Comparison of ENCODE assay signal across 8 cellular contexts in the genomic region with DNA sequence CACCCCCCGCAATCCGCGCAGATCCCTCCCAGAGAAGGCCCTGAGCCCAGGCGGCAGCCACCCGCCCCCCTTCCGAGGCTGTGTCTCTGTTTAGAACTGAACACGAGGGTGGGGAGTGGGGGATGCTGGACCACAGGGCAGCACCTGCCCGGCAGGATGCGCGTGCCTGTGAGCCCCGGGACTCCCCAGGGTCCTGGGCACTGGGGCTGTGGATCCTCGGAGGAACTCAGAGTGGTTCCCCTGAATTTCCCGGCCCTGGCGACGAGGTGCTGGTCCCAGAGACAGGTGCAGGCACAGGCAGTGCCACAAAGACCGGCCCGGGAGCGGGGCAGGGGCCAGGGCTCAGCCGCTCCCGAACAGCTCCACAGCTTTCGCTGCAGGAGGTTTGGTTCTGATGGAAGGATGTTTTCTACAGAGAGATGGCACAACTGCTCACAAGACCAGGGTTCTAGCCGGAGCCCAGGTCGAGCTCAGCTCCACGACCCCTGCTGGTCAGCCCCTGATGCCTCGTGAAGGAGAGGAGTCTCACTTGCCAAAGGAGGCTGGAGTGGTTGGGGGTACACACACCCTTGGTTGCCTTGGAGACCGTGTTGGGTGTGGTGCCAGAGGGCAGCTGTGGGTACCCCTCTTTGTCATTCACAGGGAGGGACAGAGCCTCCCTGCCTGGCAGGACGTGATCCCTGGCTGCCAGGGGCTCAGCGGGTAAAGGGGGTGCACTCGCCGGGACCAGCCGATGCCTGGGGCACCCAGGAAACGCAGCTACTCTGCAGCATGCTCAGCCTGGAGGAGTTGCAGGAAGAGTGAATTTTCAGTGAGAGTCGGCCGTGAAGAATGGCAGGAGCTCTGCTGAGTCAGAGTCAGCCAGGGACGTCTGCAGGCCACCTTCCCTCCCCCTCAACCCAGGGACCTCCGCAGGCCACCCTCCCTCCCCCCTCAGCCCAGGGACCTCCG. TPM values are rescaled to one million over a fixed set of nuclear protein-coding genes. Genes with fewer than 3 reads are reported as not detected.
DNase-seq lines count a peak whose midpoint lies in the region; ATAC-seq and TF ChIP-seq lines count a peak whose summit lies in the region.

No MANE protein-coding gene starts in this region.

- intact Hi-C loops in breast epithelium (cut with DNase I; ENCODE audit: low total_unique reads) = no loop called here
- intact Hi-C loops in mucosa of descending colon (cut with DNase I, micrococcal nuclease) = no loop called here

- no peak overlapping the region; the same call in 1 of the 2 replicates for H3K9ac ChIP-seq in OCI-LY1 (ENCODE audit: low read length)

- H2AFZ ChIP-seq in OCI-LY1 (ENCODE audit: low read length) = no peak overlapping the region

- no peak for TF ChIP-seq POLR2A in breast epithelium (IDR thresholded peaks at IDR 0.05)

- peak; percentile 27 for DNase-seq in activated CD4-positive, alpha-beta T cell treated with anti-CD3 and anti-CD28 coated beads for 48 hours
- DNase-seq in activated CD4-positive, alpha-beta T cell treated with anti-CD3 and anti-CD28 coated beads, Interleukin-2, amount 50 U/mL, for 1 hour = no peak
- no peak for DNase-seq in breast epithelium (ENCODE audit: low spot score in 2 of 2)
- DNase-seq in mucosa of descending colon = peak; percentile 7 to 56 (median 41)
- no peak for DNase-seq in DMS53 (lab: John Stamatoyannopoulos, UW)
- DNase-seq in globus pallidus (ENCODE audit: low spot score) = no peak

- no peaks in the 10 kb centered on the region for H3K36me3 ChIP-seq in OCI-LY1 (ENCODE audit: insufficient read depth, low read length)
- no peaks in the 10 kb centered on the region for H3K36me3 ChIP-seq in breast epithelium
- no peaks in the 10 kb centered on the region for H3K36me3 ChIP-seq in mucosa of descending colon (ENCODE audit: low read depth)

- TF ChIP-seq CTCF in OCI-LY1 (IDR thresholded peaks at IDR 0.05; ENCODE audit: low read length) (no peak), breast epithelium (IDR thresholded peaks at IDR 0.05) (no peak), mucosa of descending colon (IDR thresholded peaks at IDR 0.05) (no peak)

- no peaks in the 10 kb centered on the region for H3K27me3 ChIP-seq in OCI-LY1 (ENCODE audit: insufficient read depth, low read length)
- H3K27me3 ChIP-seq in breast epithelium = peaks cover 0 to 23% of the 10 kb centered on the region in 2 donors

- no peaks in the 10 kb centered on the region for H3F3A ChIP-seq in OCI-LY1 (ENCODE audit: insufficient read depth, low read length)

- H4K20me1 ChIP-seq in OCI-LY1 (ENCODE audit: insufficient read depth, low read length) = no peaks in the 10 kb centered on the region

- H3K9me2 ChIP-seq in OCI-LY1 (ENCODE audit: low read depth, low read length) = no peaks in the 10 kb centered on the region

- H3K79me2 ChIP-seq in OCI-LY1 (ENCODE audit: insufficient read depth, low read length) = no peaks in the 10 kb centered on the region

- peak overlapping the region; percentile 62 for H3K4me2 ChIP-seq in OCI-LY1 (ENCODE audit: low read length)

- H3K4me1 ChIP-seq in OCI-LY1 (ENCODE audit: insufficient read depth, low read length, severe bottlenecking) (peaks cover 3% of the 10 kb centered on the region), breast epithelium (no peaks in the 10 kb centered on the region), mucosa of descending colon (ENCODE audit: low read depth) (peaks cover 26% of the 10 kb centered on the region)

- no peak overlapping the region for H3K27ac ChIP-seq in OCI-LY1 (ENCODE audit: low read depth, low read length, poor library complexity, severe bottlenecking)
- H3K27ac ChIP-seq in breast epithelium = no peak overlapping the region

- H3K4me3 ChIP-seq in OCI-LY1 (ENCODE audit: low read depth, low read length, poor library complexity, severe bottlenecking) (peak overlapping the region; percentile 50), breast epithelium (peak overlapping the region; percentile 40 to 69 (median 42)), mucosa of descending colon (no peak overlapping the region)

- H3K9me3 ChIP-seq in OCI-LY1 (ENCODE audit: low read length) (no peaks in the 10 kb centered on the region), breast epithelium (no peaks in the 10 kb centered on the region), mucosa of descending colon (no peaks in the 10 kb centered on the region)

- ATAC-seq in mucosa of descending colon (no peak), HG03095 (IDR thresholded peaks at IDR 0.05; ENCODE audit: unreplicated experiment) (no peak)

RNA-seq across cellular contexts. Expression of a gene that starts 4.4 kb away (rescaled TPM):
- total RNA-seq in breast epithelium (1 to 10 TPM in 1 of 3 donors, under 1 TPM in 2; 0.33 to 3.0 (median 0.44) TPM), mucosa of descending colon (10 to 100 TPM; 41.4 to 72.5 (median 71.0) TPM)

RNA-seq across cellular contexts. Expression of a gene that starts 28.0 kb away (rescaled TPM):
- total RNA-seq in breast epithelium (1 to 10 TPM in 1 of 3 donors, not detected in 2; 2.6 TPM), mucosa of descending colon (10 to 100 TPM; 15.1 to 46.5 (median 42.4) TPM)

RNA-seq across cellular contexts. Expression of a gene that starts 54.1 kb away (rescaled TPM):
- total RNA-seq in breast epithelium (under 1 TPM; 0.16 to 0.88 (median 0.33) TPM), mucosa of descending colon (under 1 TPM in 2 of 3 donors, not detected in 1; 0.13 to 0.70 TPM)

Comparison
In these comparisons a context has a peak if more than half of its experiments do, and no peak if none do; other contexts are left out.
1. DNase-seq: peak in activated CD4-positive, alpha-beta T cell treated with anti-CD3 and anti-CD28 coated beads for 48 hours (single experiment) and mucosa of descending colon (3 of 3); none in activated CD4-positive, alpha-beta T cell treated with anti-CD3 and anti-CD28 coated beads, Interleukin-2, amount 50 U/mL, for 1 hour (single experiment), breast epithelium (0 of 2), DMS53 (single experiment) and globus pallidus (single experiment).
2. RNA of a gene that starts 4.4 kb away (total RNA-seq): 41.4 to 72.5 TPM in mucosa of descending colon; 0.33 to 3.0 TPM in breast epithelium; every median in the first group is over 10 times any median in the second.
3. RNA of a gene that starts 28.0 kb away (total RNA-seq): 15.1 to 46.5 TPM in mucosa of descending colon; 2.6 TPM in breast epithelium; every median in the first group is over 4 times any median in the second.